Comparison of ENCODE assay signal across 21 cellular contexts in genomic region chr5:37060030-37060429, GRCh38.
A peak's percentile ranks its signal among the peaks of the same experiment; 100 is the strongest.
DNase-seq lines count a peak whose midpoint lies in the region; ATAC-seq and TF ChIP-seq lines count a peak whose summit lies in the region.
"Had no signal": no experiment of that assay in that cellular context is flagged by ENCODE, and none has a peak within 500 bp of the region (broad histone marks: within the 10 kb centered on the region; RNA-seq: fewer than 3 reads in every experiment).

No MANE protein-coding gene starts in this region.

- no peaks in the 10 kb centered on the region for H3K9me3 ChIP-seq in thyroid gland
- H3K9me3 ChIP-seq: A549; BE2C; BLaER1 treated with 17β-estradiol and CSF1 and Interleukin-3, amounts not matched to agents 10 nM and 100 nM; HAP-1 had no signal

- no peak overlapping the region for H3K4me3 ChIP-seq in thyroid gland (replicated peaks in 1 of 3)
- H3K4me3 ChIP-seq: A549; BLaER1 treated with 17β-estradiol and CSF1 and Interleukin-3, amounts not matched to agents 10 nM and 100 nM; HAP-1 had no signal

- no peak overlapping the region for H3K4me3 Mint-ChIP-seq in activated naive CD4-positive, alpha-beta T cell treated with anti-CD3 and anti-CD28 coated beads, Interleukin-2, amount 10 ng/mL, durations not matched to agents 7 days and 5 days
- no peak overlapping the region for H3K4me3 Mint-ChIP-seq in naive thymus-derived CD8-positive, alpha-beta T cell
- H3K4me3 Mint-ChIP-seq: CD14-positive monocyte; CD8-positive, alpha-beta T cell; HFFc6 had no signal

- TF ChIP-seq RAD21 in Ishikawa (IDR thresholded peaks at IDR 0.05; ENCODE audit: low read depth) = no peak

- peaks cover 11 to 17% of the 10 kb centered on the region in 2 donors for H3K4me1 ChIP-seq in thyroid gland
- H3K4me1 ChIP-seq: A549; BE2C; BLaER1 treated with 17β-estradiol and CSF1 and Interleukin-3, amounts not matched to agents 10 nM and 100 nM; HAP-1 had no signal

- peaks cover 30 to 46% of the 10 kb centered on the region in 2 donors for H3K36me3 ChIP-seq in thyroid gland

- no peak for TF ChIP-seq POLR2A in thyroid gland (IDR thresholded peaks at IDR 0.05)

- CTCF ChIA-PET in activated naive CD4-positive, alpha-beta T cell treated with anti-CD3 and anti-CD28 coated beads, Interleukin-2, amount 10 ng/mL, durations not matched to agents 7 days and 5 days (lab: Charles Lee) = interaction anchor here (0.6 kb wide), 1 partner anchor 10 kb away, joined by 5 read pairs; no protein-coding TSS in a partner anchor

- peak overlapping the region; percentile 2 for H3K27ac Mint-ChIP-seq in activated naive CD4-positive, alpha-beta T cell treated with anti-CD3 and anti-CD28 coated beads, Interleukin-2, amount 10 ng/mL, durations not matched to agents 7 days and 5 days
- H3K27ac Mint-ChIP-seq in naive thymus-derived CD8-positive, alpha-beta T cell = peak overlapping the region in 8 of 10 donors; percentile 1 to 66 (median 33)
- H3K27ac Mint-ChIP-seq: CD8-positive, alpha-beta T cell; HFFc6 had no signal

- no peak for ATAC-seq in naive thymus-derived CD8-positive, alpha-beta T cell
- ATAC-seq: A549; CD8-positive, alpha-beta T cell had no signal

- no peaks in the 10 kb centered on the region for H3K27me3 ChIP-seq in thyroid gland
- H3K27me3 ChIP-seq: BE2C; BLaER1 treated with 17β-estradiol and CSF1 and Interleukin-3, amounts not matched to agents 10 nM and 100 nM had no signal

- no peak for TF ChIP-seq EP300 in Ishikawa (IDR thresholded peaks at IDR 0.05; ENCODE audit: borderline replicate concordance)

- TF ChIP-seq CTCF in thyroid gland (IDR thresholded peaks at IDR 0.05) = no peak

- H3K27ac ChIP-seq in thyroid gland = peak overlapping the region in 1 of 3 donors; percentile 15
- H3K27ac ChIP-seq: A549; BLaER1 treated with 17β-estradiol and CSF1 and Interleukin-3, amounts not matched to agents 10 nM and 100 nM had no signal

- POLR2A ChIA-PET in naive thymus-derived CD8-positive, alpha-beta T cell (lab: Charles Lee) = no interaction called here

- H3K27me3 Mint-ChIP-seq in activated naive CD4-positive, alpha-beta T cell treated with anti-CD3 and anti-CD28 coated beads, Interleukin-2, amount 10 ng/mL, durations not matched to agents 7 days and 5 days = no peaks in the 10 kb centered on the region
- H3K27me3 Mint-ChIP-seq in naive thymus-derived CD8-positive, alpha-beta T cell = no peaks in the 10 kb centered on the region

- no peak for DNase-seq in activated naive CD4-positive, alpha-beta T cell treated with anti-CD3 and anti-CD28 coated beads, Interleukin-2, amount 10 ng/mL, durations not matched to agents 7 days and 5 days
- DNase-seq in activated naive CD4-positive, alpha-beta T cell treated with anti-CD3 and anti-CD28 coated beads, Interleukin-2, amount 50 U/mL, for 16 hours = no peak
- DNase-seq in naive thymus-derived CD8-positive, alpha-beta T cell = no peak
- DNase-seq in thyroid gland = peak; percentile 41 to 56
- no peak for DNase-seq in NCI-H748 treated with DMSO at 0.1 percent for 48 hours (lab: John Stamatoyannopoulos, UW)
- no peak for DNase-seq in GF-D8 (lab: John Stamatoyannopoulos, UW)
- DNase-seq: 8988T; ACHN; AML-193; BE2C; CD8-positive, alpha-beta T cell; DMS 273 treated with DMSO at 0.1 percent for 48 hours; DMS79; EL; GOT3; HFFc6 had no signal

- H3K9me3 Mint-ChIP-seq in activated naive CD4-positive, alpha-beta T cell treated with anti-CD3 and anti-CD28 coated beads, Interleukin-2, amount 10 ng/mL, durations not matched to agents 7 days and 5 days = no peaks in the 10 kb centered on the region
- H3K9me3 Mint-ChIP-seq in naive thymus-derived CD8-positive, alpha-beta T cell = no peaks in the 10 kb centered on the region
- H3K9me3 Mint-ChIP-seq: CD14-positive monocyte; CD8-positive, alpha-beta T cell; HFFc6 had no signal

- H3K36me3 Mint-ChIP-seq in activated naive CD4-positive, alpha-beta T cell treated with anti-CD3 and anti-CD28 coated beads, Interleukin-2, amount 10 ng/mL, durations not matched to agents 7 days and 5 days = peaks cover 49% of the 10 kb centered on the region
- peaks cover 0 to 86% (median 20%) of the 10 kb centered on the region in 3 donors for H3K36me3 Mint-ChIP-seq in naive thymus-derived CD8-positive, alpha-beta T cell

- no peaks in the 10 kb centered on the region for H3K4me1 Mint-ChIP-seq in activated naive CD4-positive, alpha-beta T cell treated with anti-CD3 and anti-CD28 coated beads, Interleukin-2, amount 10 ng/mL, durations not matched to agents 7 days and 5 days
- H3K4me1 Mint-ChIP-seq in naive thymus-derived CD8-positive, alpha-beta T cell = peaks cover 0 to 5% (median 0%) of the 10 kb centered on the region in 4 donors
- H3K4me1 Mint-ChIP-seq: CD14-positive monocyte had no signal

- intact Hi-C loops in thyroid gland (cut with DNase I) = no loop called here

- 60 to 67% methylated on average over 1 of the region's 1 CpG for WGBS in thyroid gland, 2 donors

TF ChIP-seq in Ishikawa, 13 proteins besides CTCF, POLR2A, EP300 and RAD21:
- no peak for TF ChIP-seq REST (IDR thresholded peaks at IDR 0.05; ENCODE audit: low read depth)
- TF ChIP-seq CEBPB (IDR thresholded peaks at IDR 0.05) = peak; percentile 63
- TF ChIP-seq TEAD4 (IDR thresholded peaks at IDR 0.05) = no peak
- TF ChIP-seq EGR1 (IDR thresholded peaks at IDR 0.05) = no peak
- no peak for TF ChIP-seq NFIC (IDR thresholded peaks at IDR 0.05)
- TF ChIP-seq YY1 (IDR thresholded peaks at IDR 0.05; ENCODE audit: low read depth) = no peak
- no peak for TF ChIP-seq CREB1 (IDR thresholded peaks at IDR 0.05; ENCODE audit: low read depth)
- TF ChIP-seq ZBTB7A (IDR thresholded peaks at IDR 0.05; ENCODE audit: low read depth) = no peak

Comparison
In these comparisons a context has a peak if more than half of its experiments do, and no peak if none do; other contexts are left out.
1. DNase-seq: peak in thyroid gland (2 of 2); none in activated naive CD4-positive, alpha-beta T cell treated with anti-CD3 and anti-CD28 coated beads, Interleukin-2, amount 10 ng/mL, durations not matched to agents 7 days and 5 days (single experiment), activated naive CD4-positive, alpha-beta T cell treated with anti-CD3 and anti-CD28 coated beads, Interleukin-2, amount 50 U/mL, for 16 hours (single experiment), naive thymus-derived CD8-positive, alpha-beta T cell (0 of 10), NCI-H748 treated with DMSO at 0.1 percent for 48 hours (single experiment) and GF-D8 (single experiment).